ENCODE assay signal across 25 cellular contexts in genomic region chr20:2625062-2625461, GRCh38.
"Had no signal": no experiment of that assay in that cellular context is flagged by ENCODE, and none has a peak within 500 bp of the region (broad histone marks: within the 10 kb centered on the region; RNA-seq: fewer than 3 reads in every experiment).

No MANE protein-coding gene starts in this region.

- H3K27me3 ChIP-seq: left lung, pancreas, right lobe of liver, thyroid gland, upper lobe of left lung, uterus had no signal

- H3K4me1 ChIP-seq: heart right ventricle, left lung, pancreas, right lobe of liver, thyroid gland, upper lobe of left lung, uterus had no signal

- ATAC-seq: esophagus mucosa; natural killer cell; right lobe of liver; stimulated activated naive CD8-positive, alpha-beta T cell treated with anti-CD3 and anti-CD28 coated beads, Interleukin-15, amount 100 ng/mL, for 72 hours had no signal

- H3K9me3 ChIP-seq: pancreas, right lobe of liver, thyroid gland, uterus had no signal

- H3K4me3 ChIP-seq: dorsolateral prefrontal cortex, heart right ventricle, left lung, lung, pancreas, right lobe of liver, smooth muscle cell, thyroid gland, upper lobe of left lung, uterus had no signal

- H3K36me3 ChIP-seq: heart right ventricle, left lung, pancreas, right lobe of liver, thyroid gland, upper lobe of left lung, uterus had no signal

- DNase-seq: central memory CD4-positive, alpha-beta T cell; dorsolateral prefrontal cortex; effector CD4-positive, alpha-beta T cell; endodermal cell; heart right ventricle; hippocampal formation; left cardiac atrium; left lung; natural killer cell; occipital lobe; pancreas; right lobe of liver; stimulated activated CD4-positive, alpha-beta T cell treated with anti-CD3 and anti-CD28 coated beads, Interleukin-12 subunit alpha, Interleukin-12 subunit beta, amount 100 ng/mL, for 4 hours; stimulated activated CD4-positive, alpha-beta T cell treated with anti-CD3 and anti-CD28 coated beads, Interleukin-1b, Interleukin-23, amount 100 ng/mL, for 48 hours; stimulated activated CD4-positive, alpha-beta T cell treated with anti-CD3 and anti-CD28 coated beads, Interleukin-4, amount 100 ng/mL, for 1 hour; stimulated activated CD8-positive, alpha-beta memory T cell treated with anti-CD3 and anti-CD28 coated beads, Interleukin-4, amount 100 ng/mL, for 48 hours; stimulated activated naive CD4-positive, alpha-beta T cell; stimulated activated naive CD8-positive, alpha-beta T cell treated with anti-CD3 and anti-CD28 coated beads, Interleukin-15, amount 100 ng/mL, for 72 hours; thyroid gland; upper lobe of left lung; uterus had no signal

- H3K27ac ChIP-seq: dorsolateral prefrontal cortex, epithelial cell of prostate, heart right ventricle, left lung, pancreas, right lobe of liver, thyroid gland, uterus had no signal
